ENCODE assay signal across 10 cellular contexts in genomic region chr7:151228024-151228866, GRCh38. TPM values are rescaled to one million over a fixed set of nuclear protein-coding genes. Genes with fewer than 3 reads are reported as not detected.
DNase-seq lines count a peak whose midpoint lies in the region; ATAC-seq and TF ChIP-seq lines count a peak whose summit lies in the region.
"Had no signal": no experiment of that assay in that cellular context is flagged by ENCODE, and none has a peak within 500 bp of the region (broad histone marks: within the 10 kb centered on the region; RNA-seq: fewer than 3 reads in every experiment).

No MANE protein-coding gene starts in this region.

- ATAC-seq in right lobe of liver: no peak
- ATAC-seq in HG03378 (IDR thresholded peaks at IDR 0.05; ENCODE audit: unreplicated experiment): no peak

- H3K9me3 Mint-ChIP-seq in activated CD4-positive, alpha-beta T cell treated with anti-CD3 and anti-CD28 coated beads, Interleukin-2, amount 10 ng/mL, durations not matched to agents 24 days and 14 days: no peaks in the 10 kb centered on the region

- no peaks in the 10 kb centered on the region for H3K27me3 ChIP-seq in adrenal gland
- H3K27me3 ChIP-seq in right lobe of liver: no peaks in the 10 kb centered on the region
- no peaks in the 10 kb centered on the region for H3K27me3 ChIP-seq in thymus (ENCODE audit: control insufficient read depth, insufficient read depth)

- no peaks in the 10 kb centered on the region for H3K9me3 ChIP-seq in adrenal gland (replicated peaks in 1 of 3)
- no peaks in the 10 kb centered on the region for H3K9me3 ChIP-seq in right lobe of liver
- no peaks in the 10 kb centered on the region for H3K9me3 ChIP-seq in thymus (ENCODE audit: control insufficient read depth)

- H3K27ac ChIP-seq in adrenal gland (peak overlapping the region in 4 of 5 donors; percentile 70 to 90 (median 86)), right lobe of liver (peak overlapping the region in 2 of 3 donors; percentile 45 to 59), thymus (ENCODE audit: low read depth) (no peak overlapping the region)

- peak overlapping the region in 2 of 4 donors; percentile 36 to 76 for H3K4me3 ChIP-seq in adrenal gland
- H3K4me3 ChIP-seq in right lobe of liver: peak overlapping the region; percentile 80 to 95 (median 87)
- peak overlapping the region; percentile 55 for H3K4me3 ChIP-seq in thymus (ENCODE audit: low read length)

- peak overlapping the region; percentile 97 for H3K4me3 Mint-ChIP-seq in activated CD4-positive, alpha-beta T cell treated with anti-CD3 and anti-CD28 coated beads, Interleukin-2, amount 10 ng/mL, durations not matched to agents 24 days and 14 days

- no peak for TF ChIP-seq CTCF in adrenal gland (IDR thresholded peaks at IDR 0.05)
- TF ChIP-seq CTCF in right lobe of liver (IDR thresholded peaks at IDR 0.05): no peak

- WGBS in adrenal gland, 4 donors: 50 to 64% (median 57%) methylated on average over 10 of the region's 10 CpGs
- WGBS in right lobe of liver (ENCODE audit: insufficient coverage, low coverage, low lambda C conversion rate, missing lambda C conversion rate): 72% methylated on average over 10 of the region's 10 CpGs
- WGBS in thymus: 88% methylated on average over 10 of the region's 10 CpGs

- H3K36me3 ChIP-seq in adrenal gland (replicated peaks in 1 of 2) (peaks cover 0 to 19% of the 10 kb centered on the region in 2 donors), right lobe of liver (peaks cover 0 to 17% (median 7%) of the 10 kb centered on the region in 4 donors), thymus (ENCODE audit: control insufficient read depth, insufficient read depth) (peaks cover 17% of the 10 kb centered on the region)

- intact Hi-C loops in activated CD4-positive, alpha-beta T cell treated with anti-CD3 and anti-CD28 coated beads, Interleukin-2, amount 10 ng/mL, durations not matched to agents 24 days and 14 days (cut with micrococcal nuclease): no loop called here
- intact Hi-C loops in adrenal gland (cut with DNase I): no loop called here
- intact Hi-C loops in right lobe of liver (cut with DNase I): no loop called here

- DNase-seq in activated CD4-positive, alpha-beta T cell treated with anti-CD3 and anti-CD28 coated beads, Interleukin-2, amount 10 ng/mL, durations not matched to agents 24 days and 14 days: no peak
- DNase-seq in activated CD4-positive, alpha-beta T cell treated with anti-CD3 and anti-CD28 coated beads for 1 hour: no peak
- DNase-seq in adrenal gland: no peak
- peak in 1 of 3 donors; percentile 4 for DNase-seq in right lobe of liver
- DNase-seq in mesenteric fat pad (ENCODE audit: low spot score): no peak
- no peak for DNase-seq in DMS 273 (lab: John Stamatoyannopoulos, UW; ENCODE audit: unreplicated experiment)

- peak overlapping the region; percentile 21 for H3K27ac Mint-ChIP-seq in activated CD4-positive, alpha-beta T cell treated with anti-CD3 and anti-CD28 coated beads, Interleukin-2, amount 10 ng/mL, durations not matched to agents 24 days and 14 days

- peaks cover 37% of the 10 kb centered on the region for H3K36me3 Mint-ChIP-seq in activated CD4-positive, alpha-beta T cell treated with anti-CD3 and anti-CD28 coated beads, Interleukin-2, amount 10 ng/mL, durations not matched to agents 24 days and 14 days (ENCODE audit: low read depth)

- peaks cover 6% of the 10 kb centered on the region for H3K27me3 Mint-ChIP-seq in activated CD4-positive, alpha-beta T cell treated with anti-CD3 and anti-CD28 coated beads, Interleukin-2, amount 10 ng/mL, durations not matched to agents 24 days and 14 days

- peaks cover 23 to 41% of the 10 kb centered on the region in 2 donors for H3K4me1 ChIP-seq in adrenal gland (replicated peaks in 1 of 2)
- H3K4me1 ChIP-seq in right lobe of liver: peaks cover 0 to 23% (median 9%) of the 10 kb centered on the region in 4 donors
- H3K4me1 ChIP-seq in thymus (ENCODE audit: control insufficient read depth, insufficient read depth, low read length): peaks cover 13% of the 10 kb centered on the region

- TF ChIP-seq POLR2A in adrenal gland (IDR thresholded peaks at IDR 0.05) (no peak), right lobe of liver (IDR thresholded peaks at IDR 0.05) (no peak)

- peaks cover 41% of the 10 kb centered on the region for H3K4me1 Mint-ChIP-seq in activated CD4-positive, alpha-beta T cell treated with anti-CD3 and anti-CD28 coated beads, Interleukin-2, amount 10 ng/mL, durations not matched to agents 24 days and 14 days

RNA-seq across cellular contexts. Expression of gene ABCF2, which starts 1.2 kb away (rescaled TPM):
- 84.6 and 90.3 TPM in 2 replicates for total RNA-seq in activated CD4-positive, alpha-beta T cell treated with anti-CD3 and anti-CD28 coated beads, Interleukin-2, amount 10 ng/mL, durations not matched to agents 24 days and 14 days
- 100 to 1,000 TPM in 1 of 8 donors, 10 to 100 TPM in 7; 20.8 to 110 (median 31.0) TPM for total RNA-seq in adrenal gland
- 10 to 100 TPM; 15.6 to 36.9 (median 16.1) TPM for polyA plus RNA-seq in adrenal gland
- 10 to 100 TPM in 4 of 6 experiments, 1 to 10 TPM in 2; 7.3 to 22.3 (median 11.4) TPM for total RNA-seq in right lobe of liver
- 18.9 TPM for polyA plus RNA-seq in thymus
- total RNA-seq in mesenteric fat pad: 38.1 TPM

RNA-seq across cellular contexts. Expression of gene CHPF2, which starts 4.0 kb away (rescaled TPM):
- 42.0 and 46.4 TPM in 2 replicates for total RNA-seq in activated CD4-positive, alpha-beta T cell treated with anti-CD3 and anti-CD28 coated beads, Interleukin-2, amount 10 ng/mL, durations not matched to agents 24 days and 14 days
- total RNA-seq in adrenal gland (10 to 100 TPM; 42.9 to 84.1 (median 63.2) TPM), right lobe of liver (10 to 100 TPM; 11.9 to 20.7 (median 17.7) TPM), mesenteric fat pad (42.1 TPM)
- polyA plus RNA-seq in adrenal gland (10 to 100 TPM; 15.8 to 87.8 (median 58.7) TPM), thymus (35.2 TPM)

RNA-seq across cellular contexts. Expression of gene H2BK1, which starts 18.0 kb away (rescaled TPM):
- total RNA-seq in activated CD4-positive, alpha-beta T cell treated with anti-CD3 and anti-CD28 coated beads, Interleukin-2, amount 10 ng/mL, durations not matched to agents 24 days and 14 days: 0.83 TPM in 1 of 2 replicates, not detected in the other
- total RNA-seq in adrenal gland: not detected
- polyA plus RNA-seq in adrenal gland: not detected
- total RNA-seq in right lobe of liver: not detected
- 0.25 TPM for polyA plus RNA-seq in thymus
- total RNA-seq in mesenteric fat pad: not detected
- total RNA-seq: HT-29, subcutaneous adipose tissue had no signal

RNA-seq across cellular contexts. Expression of gene SMARCD3, which starts 20.2 kb away (rescaled TPM):
- 2.2 and 2.9 TPM in 2 replicates for total RNA-seq in activated CD4-positive, alpha-beta T cell treated with anti-CD3 and anti-CD28 coated beads, Interleukin-2, amount 10 ng/mL, durations not matched to agents 24 days and 14 days
- total RNA-seq in adrenal gland (100 to 1,000 TPM in 5 of 8 donors, 10 to 100 TPM in 3; 62.7 to 147 (median 105) TPM), right lobe of liver (1 to 10 TPM; 2.4 to 7.3 (median 2.7) TPM), mesenteric fat pad (36.5 TPM)
- polyA plus RNA-seq in adrenal gland (100 to 1,000 TPM in 2 of 3 donors, 10 to 100 TPM in 1; 46.4 to 194 (median 147) TPM), thymus (9.6 TPM)

RNA-seq across cellular contexts. Expression of gene ASB10, which starts 41.2 kb away (rescaled TPM):
- not detected in 2 replicates for total RNA-seq in activated CD4-positive, alpha-beta T cell treated with anti-CD3 and anti-CD28 coated beads, Interleukin-2, amount 10 ng/mL, durations not matched to agents 24 days and 14 days
- total RNA-seq in adrenal gland: not detected
- not detected for polyA plus RNA-seq in adrenal gland
- total RNA-seq in right lobe of liver: not detected
- polyA plus RNA-seq in thymus: 0.05 TPM
- total RNA-seq in mesenteric fat pad: not detected
- total RNA-seq: HT-29, subcutaneous adipose tissue had no signal
